11 cellular contexts compared by ENCODE assay signal in the genomic region with DNA sequence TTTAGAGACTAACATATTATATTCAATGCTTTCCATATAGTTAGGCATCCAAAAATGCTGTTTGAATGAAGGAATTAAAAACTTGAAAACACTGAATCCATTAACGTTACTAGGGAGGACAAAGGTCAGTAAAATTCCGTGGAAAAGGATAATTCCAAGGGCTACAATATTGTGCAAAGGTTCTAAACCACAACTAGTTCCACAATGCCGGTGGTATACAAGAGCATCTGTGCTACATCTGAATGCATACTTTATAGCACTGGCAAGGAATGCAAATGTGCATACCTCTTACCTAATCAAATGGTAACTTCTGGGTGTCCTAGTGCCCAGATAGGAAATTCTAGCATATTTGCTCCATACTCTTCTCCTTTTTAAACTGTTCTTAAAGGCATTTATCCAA. TPM values are rescaled to one million over a fixed set of nuclear protein-coding genes. Genes with fewer than 3 reads are reported as not detected.
DNase-seq lines count a peak whose midpoint lies in the region; TF ChIP-seq lines count a peak whose summit lies in the region.
"Had no signal": no experiment of that assay in that cellular context is flagged by ENCODE, and none has a peak within 500 bp of the region (broad histone marks: within the 10 kb centered on the region; RNA-seq: fewer than 3 reads in every experiment).

No MANE protein-coding gene starts in this region.

- DNase-seq in DMS 273 (lab: John Stamatoyannopoulos, UW; ENCODE audit: unreplicated experiment) (peak; percentile 7), DMS 273 treated with DMSO at 0.1 percent for 48 hours (lab: John Stamatoyannopoulos, UW) (no peak), M059J (ENCODE audit: low read depth) (peak; percentile 38), astrocyte of the hippocampus (ENCODE audit: low read depth, low spot score) (peak; percentile 78), osteoblast (ENCODE audit: insufficient read length, low spot score, missing footprints) (no peak), NOMO-1 treated with DMSO at 0.1 percent for 48 hours (lab: John Stamatoyannopoulos, UW; ENCODE audit: unreplicated experiment) (no peak), anterior cingulate cortex (lab: John Stamatoyannopoulos, UW) (no peak), SIG-M5 (lab: John Stamatoyannopoulos, UW) (no peak)
- DNase-seq: Kasumi-1, tibial artery had no signal

- H3K27me3 ChIP-seq in osteoblast (ENCODE audit: insufficient read depth, low read length), result no peaks in the 10 kb centered on the region
- H3K27me3 ChIP-seq: tibial artery had no signal

- H3K27ac ChIP-seq in osteoblast (ENCODE audit: low read depth, low read length), result peak overlapping the region; percentile 14
- H3K27ac ChIP-seq: 22Rv1 had no signal

- H3K4me3 ChIP-seq in osteoblast (ENCODE audit: insufficient read depth, low read length), result peak overlapping the region; percentile 31
- H3K4me3 ChIP-seq: tibial artery had no signal

- peaks cover 34% of the 10 kb centered on the region for H3K79me2 ChIP-seq in osteoblast (ENCODE audit: insufficient read depth, low read length)

- H3K4me2 ChIP-seq in osteoblast (ENCODE audit: insufficient read depth, low read length), result peak overlapping the region; percentile 95

- H4K20me1 ChIP-seq in osteoblast (ENCODE audit: insufficient read depth, low read length), result no peaks in the 10 kb centered on the region

- H3K9me3 ChIP-seq in osteoblast (ENCODE audit: low read depth, low read length), result no peaks in the 10 kb centered on the region
- H3K9me3 ChIP-seq: tibial artery had no signal

- TF ChIP-seq CTCF in osteoblast (IDR thresholded peaks at IDR 0.05; ENCODE audit: extremely low read depth, low read depth, low read length), result no peak

- peaks cover 28% of the 10 kb centered on the region for H3K4me1 ChIP-seq in osteoblast (ENCODE audit: insufficient read depth, low read length)

- H3K36me3 ChIP-seq in osteoblast (ENCODE audit: insufficient read depth, low read length), result peaks cover 20% of the 10 kb centered on the region

- no peak overlapping the region for H2AFZ ChIP-seq in osteoblast (ENCODE audit: low read length)

RNA-seq across cellular contexts. Expression of gene ICE2, which starts 2.2 kb away (rescaled TPM):
- total RNA-seq in M059J (2014; rRNA removed; shearing (Covaris generic)), result 17.0 and 27.3 TPM in 2 replicates
- total RNA-seq in osteoblast, result 26.4 and 30.1 TPM in 2 replicates

Comparison
In these comparisons a context has a peak if more than half of its experiments do, and no peak if none do; other contexts are left out.
1. DNase-seq: peak in DMS 273 (single experiment), M059J (single experiment) and astrocyte of the hippocampus (single experiment); none in DMS 273 treated with DMSO at 0.1 percent for 48 hours (single experiment), osteoblast (single experiment), NOMO-1 treated with DMSO at 0.1 percent for 48 hours (single experiment), anterior cingulate cortex (0 of 58) and SIG-M5 (single experiment).